Comparison of ENCODE assay signal across 2 cellular contexts in genomic region chr3:9915252-9916141, GRCh38.
A peak's percentile ranks its signal among the peaks of the same experiment; 100 is the strongest.
TF ChIP-seq lines count a peak whose summit lies in the region.

No MANE protein-coding gene starts in this region.

TF ChIP-seq in WTC11, 78 proteins besides CTCF, POLR2A, EP300 and RAD21 (continues in another document):
- TF ChIP-seq SMAD3 (CRISPR knock-in tag; IDR thresholded peaks at IDR 0.05; ENCODE audit: borderline replicate concordance) (peak; percentile 63; the same call in 1 of the 2 replicates), NR3C1 (CRISPR knock-in tag; conservative IDR thresholded peaks at IDR 0.05; ENCODE audit: low read depth) (no peak), ZNF396 (CRISPR knock-in tag; IDR thresholded peaks at IDR 0.05; ENCODE audit: borderline replicate concordance) (no peak), OVOL2 (CRISPR knock-in tag; IDR thresholded peaks at IDR 0.05; ENCODE audit: borderline replicate concordance) (no peak), ZNF671 (CRISPR knock-in tag; IDR thresholded peaks at IDR 0.05) (no peak), ZBTB43 (CRISPR knock-in tag; IDR thresholded peaks at IDR 0.05) (peak; percentile 60; the same call in 1 of the 2 replicates), E2F1 (CRISPR knock-in tag; IDR thresholded peaks at IDR 0.05) (no peak; the same call in 1 of the 2 replicates), ZNF263 (CRISPR knock-in tag; IDR thresholded peaks at IDR 0.05; ENCODE audit: low read depth) (peak; percentile 57; the same call in 1 of the 2 replicates), TEAD4 (CRISPR knock-in tag; IDR thresholded peaks at IDR 0.05) (0 out of 2 replicates have a peak, but pooled peaks have one; percentile 26), PREB (CRISPR knock-in tag; IDR thresholded peaks at IDR 0.05; ENCODE audit: borderline replicate concordance) (0 out of 2 replicates have a peak, but pooled peaks have one; percentile 24), NR1H2 (CRISPR knock-in tag; IDR thresholded peaks at IDR 0.05) (no peak; the same call in 1 of the 2 replicates), ZNF423 (CRISPR knock-in tag; IDR thresholded peaks at IDR 0.05) (peak; percentile 96), FOXP1 (CRISPR knock-in tag; IDR thresholded peaks at IDR 0.05; ENCODE audit: borderline replicate concordance) (peak; percentile 91), IRF2 (CRISPR knock-in tag; IDR thresholded peaks at IDR 0.05; ENCODE audit: borderline replicate concordance, low read depth) (no peak), NFE2L1 (CRISPR knock-in tag; IDR thresholded peaks at IDR 0.05) (peak; percentile 82; the same call in 1 of the 2 replicates), ZNF219 (CRISPR knock-in tag; IDR thresholded peaks at IDR 0.05; ENCODE audit: borderline replicate concordance) (peak; percentile 59), PRRX2 (CRISPR knock-in tag; IDR thresholded peaks at IDR 0.05) (no peak), IRF1 (CRISPR knock-in tag; IDR thresholded peaks at IDR 0.05) (peak; percentile 90), PRDM15 (CRISPR knock-in tag; IDR thresholded peaks at IDR 0.05) (peak; percentile 31), FOXJ3 (CRISPR knock-in tag; IDR thresholded peaks at IDR 0.05; ENCODE audit: borderline replicate concordance) (no peak), MXD4 (CRISPR knock-in tag; IDR thresholded peaks at IDR 0.05; ENCODE audit: borderline replicate concordance) (no peak)

TF ChIP-seq in endothelial cell of umbilical vein, 7 proteins besides CTCF, POLR2A, EP300 and RAD21:
- TF ChIP-seq POLR2AphosphoS5 (IDR thresholded peaks at IDR 0.05; ENCODE audit: insufficient read depth, low read depth, low read length), result peak; percentile 18
- no peak for TF ChIP-seq GATA2 (IDR thresholded peaks at IDR 0.05; ENCODE audit: insufficient read depth, insufficient read length, low read depth, low read length)
